In genomic region chr19:41951686-41952172, GRCh38 we compare ENCODE assay signal across 8 cellular contexts. TPM values are rescaled to one million over a fixed set of nuclear protein-coding genes. Genes with fewer than 3 reads are reported as not detected.
DNase-seq lines count a peak whose midpoint lies in the region; ATAC-seq, FAIRE-seq and TF ChIP-seq lines count a peak whose summit lies in the region.

No MANE protein-coding gene starts in this region.

- H3K27me3 ChIP-seq in GM12878 (replicated peaks in 1 of 2; ENCODE audit: control insufficient read depth in 2 of 2, insufficient read depth in 2 of 2, low read length in 1 of 2) (no peaks in the 10 kb centered on the region), iPS-18a (ENCODE audit: control insufficient read depth, insufficient read depth, low read length) (no peaks in the 10 kb centered on the region)

- ATAC-seq in GM12878 (peak; percentile 96), GM21825 (IDR thresholded peaks at IDR 0.05; ENCODE audit: unreplicated experiment) (no peak), HG03108 (IDR thresholded peaks at IDR 0.05; ENCODE audit: unreplicated experiment) (no peak)

- intact Hi-C loops in GM12878 (cut with micrococcal nuclease; ENCODE audit: unreplicated experiment), result loop anchor here (1.0 to 2.0 kb wide), 2 partner anchors 17 to 78 kb away; no protein-coding TSS in a partner anchor

- no peak overlapping the region for H3K4me3 ChIP-seq in GM12878
- peak overlapping the region; percentile 44 for H3K4me3 ChIP-seq in iPS-18a (ENCODE audit: low read length)

- POLR2A ChIA-PET in GM12878 (lab: Charles Lee), result interaction anchor here (1.3 kb wide), 1 partner anchor 78 kb away, joined by 3 read pairs; no protein-coding TSS in a partner anchor

- DNase-seq in NCI-H1048 (lab: John Stamatoyannopoulos, UW) (peak; percentile 48), T1000 (lab: John Stamatoyannopoulos, UW) (peak; percentile 50), GM12878 (ENCODE audit: low read depth, low spot score) (no peak)
- peak; percentile 71 to 92 for DNase-seq in stimulated activated CD4-positive, alpha-beta T cell treated with anti-CD3 and anti-CD28 coated beads, Interleukin-12 subunit alpha, Interleukin-12 subunit beta, amount 100 ng/mL, for 24 hours (ENCODE audit: low read depth in 2 of 2)

- peak; percentile 97 for TF ChIP-seq RAD21 in GM12878 (IDR thresholded peaks at IDR 0.05; ENCODE audit: insufficient read depth, low read depth, low read length)

- H3K27ac ChIP-seq in GM12878 (ENCODE audit: control insufficient read depth, insufficient read depth) (no peak overlapping the region), iPS-18a (ENCODE audit: low read length) (no peak overlapping the region)

- no TSS peak for BruUV-seq in GM12878 (replicated peaks; lab: Mats Ljungman, UMichigan)

- H3K9me3 ChIP-seq in GM12878 (replicated peaks; ENCODE audit: control insufficient read depth, insufficient read depth, low read length) (no peaks in the 10 kb centered on the region), iPS-18a (ENCODE audit: control insufficient read depth, low read depth, low read length) (no peaks in the 10 kb centered on the region)

- CTCF ChIA-PET in GM12878 (lab: Yijun Ruan, JAX), result interaction anchor here (0.6 to 4.6 kb wide), 13 partner anchors 15 to 1985 kb away, joined by 3 to 63 read pairs (median 3); partner anchors contain the start of genes CEACAM3 and RPS19

- no peaks in the 10 kb centered on the region for H4K20me1 ChIP-seq in GM12878 (ENCODE audit: control insufficient read depth, insufficient read depth)

- TF ChIP-seq POLR2A in GM12878 (IDR thresholded peaks at IDR 0.05; ENCODE audit: low read depth, low read length), result no peak

- TF ChIP-seq CTCF in GM12872 (IDR thresholded peaks at IDR 0.05; ENCODE audit: insufficient read depth, low read depth, low read length) (peak; percentile 100), GM12878 (IDR thresholded peaks at IDR 0.05 in 2 of 3, conservative IDR thresholded peaks at IDR 0.05 in 1 of 3; ENCODE audit: control insufficient read depth in 2 of 3, extremely low read depth in 1 of 3, insufficient read depth in 1 of 3, low read depth in 3 of 3, low read length in 3 of 3) (peak; percentile 96 to 99 (median 97))

- SMC1A ChIA-PET in GM12878 (lab: Charles Lee; ENCODE audit: uncharacterized antibody, unreplicated experiment), result interaction anchor here (0.6 to 4.0 kb wide), 6 partner anchors 62 to 97 kb away, joined by 3 to 31 read pairs (median 4); partner anchors contain the start of gene RPS19

- H3K4me2 ChIP-seq in GM12878 (ENCODE audit: control insufficient read depth, insufficient read depth), result peak overlapping the region; percentile 75

- H3K4me1 ChIP-seq in GM12878 (ENCODE audit: control insufficient read depth, insufficient read depth, low read length), result peaks cover 8% of the 10 kb centered on the region
- no peaks in the 10 kb centered on the region for H3K4me1 ChIP-seq in iPS-18a (ENCODE audit: control insufficient read depth, low read depth, low read length)

- in situ Hi-C loops in GM12878 (cut with MboI), result no loop called here

- H2AFZ ChIP-seq in GM12878 (ENCODE audit: control insufficient read depth, low read depth, low read length), result peak overlapping the region; percentile 80

- H3K9ac ChIP-seq in GM12878 (ENCODE audit: control insufficient read depth, insufficient read depth, low read length), result no peak overlapping the region
- no peak overlapping the region for H3K9ac ChIP-seq in iPS-18a (ENCODE audit: low read length)

- peak; percentile 82 for FAIRE-seq in GM12878 (lab: Jason Lieb, UNC)

- WGBS in GM12878 (ENCODE audit: insufficient coverage, insufficient replicate concordance, low lambda C conversion rate, missing lambda C conversion rate), result 4% methylated on average over 12 of the region's 12 CpGs

- no peaks in the 10 kb centered on the region for H3K36me3 ChIP-seq in GM12878 (ENCODE audit: control insufficient read depth in 2 of 2, insufficient read depth in 2 of 2, low read length in 1 of 2)
- H3K36me3 ChIP-seq in iPS-18a (ENCODE audit: control insufficient read depth, low read depth, low read length), result no peaks in the 10 kb centered on the region

- H3K79me2 ChIP-seq in GM12878 (ENCODE audit: control insufficient read depth, insufficient read depth, low read length), result no peaks in the 10 kb centered on the region

- TF ChIP-seq EP300 in GM12878 (IDR thresholded peaks at IDR 0.05; ENCODE audit: borderline replicate concordance in 1 of 2, control insufficient read depth in 1 of 2, low read depth in 2 of 2, low read length in 2 of 2), result no peak

- RAD21 ChIA-PET in GM12878 (lab: Charles Lee; ENCODE audit: unreplicated experiment), result interaction anchor here (0.6 to 4.0 kb wide), 4 partner anchors 76 to 92 kb away, joined by 3 to 15 read pairs (median 5); partner anchors contain the start of gene RPS19

TF ChIP-seq in GM12878, 131 proteins besides CTCF, POLR2A, EP300 and RAD21 (continues in another document):
- TF ChIP-seq BCL11A (IDR thresholded peaks at IDR 0.05; ENCODE audit: low read depth, low read length), result no peak
- peak; percentile 25; the same call in 1 of the 2 replicates for TF ChIP-seq BACH1 (IDR thresholded peaks at IDR 0.05; ENCODE audit: borderline replicate concordance)
- TF ChIP-seq CBX5 (IDR thresholded peaks at IDR 0.05; ENCODE audit: low read depth), result no peak
- no peak; the same call in 1 of the 2 replicates for TF ChIP-seq SMARCA5 (IDR thresholded peaks at IDR 0.05)

RNA-seq across cellular contexts. Expression of gene RABAC1, which starts 7.4 kb away (rescaled TPM):
- 9.6 and 11.0 TPM in 2 replicates for total RNA-seq in GM12878 (2013; cell fraction: nucleolus; rRNA removed)
- total RNA-seq in GM12878 (2014; rRNA removed) (90.6 and 104 TPM in 2 replicates), GM12878 (2014; rRNA removed; fragmentation: Illumina TruSeq; extraction: Trizol) (14.1 and 15.6 TPM in 2 replicates), GM12878 (2021) (71.2 and 80.6 TPM in 2 replicates)
- 57.5 TPM for polyA plus RNA-seq in GM12878 (2011; ENCODE audit: low read depth)
- polyA plus RNA-seq in GM12878 (2011; rRNA removed) (8.3 and 15.9 TPM in 2 replicates), GM12878 (2014; fragmentation: Illumina TruSeq; extraction: Trizol) (5.2 and 11.1 TPM in 2 replicates), GM12878 (2014; fragmentation: Nextera tagmentation; extraction: Ambion mirVana) (10 to 100 TPM; 10.9 to 27.3 TPM), GM12878 (2014; rRNA removed) (115 and 118 TPM in 2 replicates), GM12878 (2016; fragmentation: Nextera tagmentation; extraction: Ambion mirVana) (10 to 100 TPM; 86.9 to 90.4 TPM)
- 41.8 and 54.8 TPM in 2 replicates for polyA plus RNA-seq in GM12878 (2011; cell fraction: cytosol; rRNA removed)
- polyA plus RNA-seq in GM12878 (2011; cell fraction: nucleus; rRNA removed), result 25.1 and 27.7 TPM in 2 replicates
- 69.9 and 85.8 TPM in 2 replicates for polyA plus RNA-seq in GM12878 (2012)
- 11.8 and 16.9 TPM in 2 replicates for polyA minus RNA-seq in GM12878 (2011; rRNA and poly(A)+ RNA removed)
- polyA minus RNA-seq in GM12878 (2011; cell fraction: cytosol; rRNA and poly(A)+ RNA removed), result 4.4 and 4.8 TPM in 2 replicates
- 7.6 and 12.1 TPM in 2 replicates for polyA minus RNA-seq in GM12878 (2011; cell fraction: nucleus; rRNA and poly(A)+ RNA removed)

RNA-seq across cellular contexts. Expression of gene ERFL, which starts 23.5 kb away (rescaled TPM):
- 0.83 and 1.2 TPM in 2 replicates for total RNA-seq in GM12878 (2013; cell fraction: nucleolus; rRNA removed)
- total RNA-seq in GM12878 (2014; rRNA removed), result 0.11 TPM in 1 of 2 replicates, not detected in the other
- total RNA-seq in GM12878 (2014; rRNA removed; fragmentation: Illumina TruSeq; extraction: Trizol), result not detected in 2 replicates
- total RNA-seq in GM12878 (2021), result 0.10 and 0.19 TPM in 2 replicates
- polyA plus RNA-seq in GM12878 (2011; ENCODE audit: low read depth), result 0.46 TPM
- polyA plus RNA-seq in GM12878 (2011; rRNA removed), result 0.05 TPM in 1 of 2 replicates, not detected in the other
- 0.04 and 0.10 TPM in 2 replicates for polyA plus RNA-seq in GM12878 (2011; cell fraction: cytosol; rRNA removed)
- 1.2 and 1.3 TPM in 2 replicates for polyA plus RNA-seq in GM12878 (2011; cell fraction: nucleus; rRNA removed)
- 1.00 and 1.4 TPM in 2 replicates for polyA plus RNA-seq in GM12878 (2012)
- 0.04 TPM in 1 of 2 replicates, not detected in the other for polyA plus RNA-seq in GM12878 (2014; fragmentation: Illumina TruSeq; extraction: Trizol)
- polyA plus RNA-seq in GM12878 (2014; fragmentation: Nextera tagmentation; extraction: Ambion mirVana), result not detected
- polyA plus RNA-seq in GM12878 (2014; rRNA removed), result 0.10 TPM in 1 of 2 replicates, not detected in the other
- polyA plus RNA-seq in GM12878 (2016; fragmentation: Nextera tagmentation; extraction: Ambion mirVana), result not detected
- not detected in 2 replicates for polyA minus RNA-seq in GM12878 (2011; rRNA and poly(A)+ RNA removed)
- not detected in 2 replicates for polyA minus RNA-seq in GM12878 (2011; cell fraction: cytosol; rRNA and poly(A)+ RNA removed)
- 0.24 TPM in 1 of 2 replicates, not detected in the other for polyA minus RNA-seq in GM12878 (2011; cell fraction: nucleus; rRNA and poly(A)+ RNA removed)

RNA-seq across cellular contexts. Expression of gene ATP1A3, which starts 42.3 kb away (rescaled TPM):
- total RNA-seq in GM12878 (2013; cell fraction: nucleolus; rRNA removed), result 1.6 and 3.6 TPM in 2 replicates
- total RNA-seq in GM12878 (2014; rRNA removed), result 0.17 and 0.22 TPM in 2 replicates
- total RNA-seq in GM12878 (2014; rRNA removed; fragmentation: Illumina TruSeq; extraction: Trizol), result 0.09 and 0.22 TPM in 2 replicates
- total RNA-seq in GM12878 (2021), result 0.64 and 0.72 TPM in 2 replicates
- 0.76 TPM for polyA plus RNA-seq in GM12878 (2011; ENCODE audit: low read depth)
- 0.20 TPM in 1 of 2 replicates, not detected in the other for polyA plus RNA-seq in GM12878 (2011; rRNA removed)
- 0.22 and 0.24 TPM in 2 replicates for polyA plus RNA-seq in GM12878 (2011; cell fraction: cytosol; rRNA removed)
- polyA plus RNA-seq in GM12878 (2011; cell fraction: nucleus; rRNA removed), result 0.73 and 0.85 TPM in 2 replicates
- 2.4 TPM in 2 replicates for polyA plus RNA-seq in GM12878 (2012)
- 0.06 and 0.37 TPM in 2 replicates for polyA plus RNA-seq in GM12878 (2014; fragmentation: Illumina TruSeq; extraction: Trizol)
- not detected for polyA plus RNA-seq in GM12878 (2014; fragmentation: Nextera tagmentation; extraction: Ambion mirVana)
- polyA plus RNA-seq in GM12878 (2014; rRNA removed), result 0.28 and 0.84 TPM in 2 replicates
- under 1 TPM; 0.39 to 0.86 TPM for polyA plus RNA-seq in GM12878 (2016; fragmentation: Nextera tagmentation; extraction: Ambion mirVana)
- polyA minus RNA-seq in GM12878 (2011; rRNA and poly(A)+ RNA removed), result 0.29 and 0.41 TPM in 2 replicates
- 0.62 and 0.67 TPM in 2 replicates for polyA minus RNA-seq in GM12878 (2011; cell fraction: cytosol; rRNA and poly(A)+ RNA removed)
- polyA minus RNA-seq in GM12878 (2011; cell fraction: nucleus; rRNA and poly(A)+ RNA removed), result 0.24 and 0.38 TPM in 2 replicates
